1 cellular context compared by ENCODE assay signal in genomic region chr4:184537269-184538022, GRCh38.
TF ChIP-seq lines count a peak whose summit lies in the region.

No MANE protein-coding gene starts in this region.

TF ChIP-seq in K562, 482 proteins besides CTCF, POLR2A, EP300 and RAD21 (continued from another document and continues in another):
- no peak for TF ChIP-seq HEY1 (CRISPR knock-in tag; IDR thresholded peaks at IDR 0.05; ENCODE audit: borderline replicate concordance)
- no peak for TF ChIP-seq TFAM (CRISPR knock-in tag; conservative IDR thresholded peaks at IDR 0.05)
- TF ChIP-seq NUFIP1 (IDR thresholded peaks at IDR 0.05; ENCODE audit: partially characterized antibody), result no peak
- TF ChIP-seq MXI1 (IDR thresholded peaks at IDR 0.05; ENCODE audit: low read depth, low read length), result 0 out of 2 replicates have a peak, but pooled peaks have one; percentile 15
- TF ChIP-seq CREBBP (IDR thresholded peaks at IDR 0.05; ENCODE audit: low read depth, low read length), result no peak
- TF ChIP-seq MBD2 (IDR thresholded peaks at IDR 0.05; ENCODE audit: borderline replicate concordance, low read depth), result peak; percentile 47; the same call in 1 of the 2 replicates
- TF ChIP-seq BRF1 (IDR thresholded peaks at IDR 0.05; ENCODE audit: borderline replicate concordance, extremely low read depth, insufficient read length), result no peak
- no peak for TF ChIP-seq SMARCB1 (IDR thresholded peaks at IDR 0.05; ENCODE audit: insufficient read length, low read depth)
- no peak for TF ChIP-seq NFIC (IDR thresholded peaks at IDR 0.05)
- no peak for TF ChIP-seq LCOR (CRISPR knock-in tag; IDR thresholded peaks at IDR 0.05)
- TF ChIP-seq FOXJ3 (CRISPR knock-in tag; IDR thresholded peaks at IDR 0.05), result no peak
- TF ChIP-seq, protein P1, sequence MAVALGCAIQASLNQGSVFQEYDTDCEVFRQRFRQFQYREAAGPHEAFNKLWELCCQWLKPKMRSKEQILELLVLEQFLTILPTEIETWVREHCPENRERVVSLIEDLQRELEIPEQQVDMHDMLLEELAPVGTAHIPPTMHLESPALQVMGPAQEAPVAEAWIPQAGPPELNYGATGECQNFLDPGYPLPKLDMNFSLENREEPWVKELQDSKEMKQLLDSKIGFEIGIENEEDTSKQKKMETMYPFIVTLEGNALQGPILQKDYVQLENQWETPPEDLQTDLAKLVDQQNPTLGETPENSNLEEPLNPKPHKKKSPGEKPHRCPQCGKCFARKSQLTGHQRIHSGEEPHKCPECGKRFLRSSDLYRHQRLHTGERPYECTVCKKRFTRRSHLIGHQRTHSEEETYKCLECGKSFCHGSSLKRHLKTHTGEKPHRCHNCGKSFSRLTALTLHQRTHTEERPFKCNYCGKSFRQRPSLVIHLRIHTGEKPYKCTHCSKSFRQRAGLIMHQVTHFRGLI (CRISPR knock-in tag; IDR thresholded peaks at IDR 0.05), result no peak
- no peak for TF ChIP-seq ZNF174 (CRISPR knock-in tag; IDR thresholded peaks at IDR 0.05)
- no peak for TF ChIP-seq STAT6 (CRISPR knock-in tag; IDR thresholded peaks at IDR 0.05)
- TF ChIP-seq XRCC4 (IDR thresholded peaks at IDR 0.05; ENCODE audit: extremely low read depth, insufficient read depth, insufficient read length), result no peak
- TF ChIP-seq TRIM24 (IDR thresholded peaks at IDR 0.05), result no peak
- no peak for TF ChIP-seq FIP1L1 (IDR thresholded peaks at IDR 0.05; ENCODE audit: low read depth, low read length, poor library complexity, severe bottlenecking)
- no peak for TF ChIP-seq ESRRB (CRISPR knock-in tag; IDR thresholded peaks at IDR 0.05; ENCODE audit: borderline replicate concordance)
- TF ChIP-seq ZFX (CRISPR knock-in tag; IDR thresholded peaks at IDR 0.05), result peak; percentile 30; the same call in 1 of the 2 replicates
- TF ChIP-seq GABPA (tag; conservative IDR thresholded peaks at IDR 0.05; ENCODE audit: low read depth), result peak; percentile 96
- no peak for TF ChIP-seq NR4A1 (CRISPR knock-in tag; IDR thresholded peaks at IDR 0.05)
- no peak for TF ChIP-seq NR4A1 (tag; IDR thresholded peaks at IDR 0.05)
- no peak for TF ChIP-seq CC2D1A (IDR thresholded peaks at IDR 0.05)
- TF ChIP-seq, protein P2, sequence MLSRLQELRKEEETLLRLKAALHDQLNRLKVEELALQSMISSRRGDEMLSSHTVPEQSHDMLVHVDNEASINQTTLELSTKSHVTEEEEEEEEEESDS (CRISPR knock-in tag; IDR thresholded peaks at IDR 0.05), result no peak
- TF ChIP-seq, protein P3, sequence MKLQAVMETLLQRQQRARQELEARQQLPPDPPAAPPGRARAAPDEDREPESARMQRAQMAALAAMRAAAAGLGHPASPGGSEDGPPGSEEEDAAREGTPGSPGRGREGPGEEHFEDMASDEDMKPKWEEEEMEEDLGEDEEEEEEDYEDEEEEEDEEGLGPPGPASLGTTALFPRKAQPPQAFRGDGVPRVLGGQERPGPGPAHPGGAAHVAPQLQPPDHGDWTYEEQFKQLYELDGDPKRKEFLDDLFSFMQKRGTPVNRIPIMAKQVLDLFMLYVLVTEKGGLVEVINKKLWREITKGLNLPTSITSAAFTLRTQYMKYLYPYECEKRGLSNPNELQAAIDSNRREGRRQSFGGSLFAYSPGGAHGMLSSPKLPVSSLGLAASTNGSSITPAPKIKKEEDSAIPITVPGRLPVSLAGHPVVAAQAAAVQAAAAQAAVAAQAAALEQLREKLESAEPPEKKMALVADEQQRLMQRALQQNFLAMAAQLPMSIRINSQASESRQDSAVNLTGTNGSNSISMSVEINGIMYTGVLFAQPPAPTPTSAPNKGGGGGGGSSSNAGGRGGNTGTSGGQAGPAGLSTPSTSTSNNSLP (IDR thresholded peaks at IDR 0.05; ENCODE audit: borderline replicate concordance, low read depth, low read length), result no peak
- TF ChIP-seq USF1 (CRISPR knock-in tag; IDR thresholded peaks at IDR 0.05), result no peak
- no peak for TF ChIP-seq CBFB (CRISPR knock-in tag; IDR thresholded peaks at IDR 0.05)
- no peak for TF ChIP-seq HOXB6 (CRISPR knock-in tag; IDR thresholded peaks at IDR 0.05; ENCODE audit: borderline replicate concordance)
- TF ChIP-seq ZNF3 (CRISPR knock-in tag; IDR thresholded peaks at IDR 0.05), result no peak
- TF ChIP-seq NCOA4 (IDR thresholded peaks at IDR 0.05; ENCODE audit: partially characterized antibody), result no peak
- TF ChIP-seq SNIP1 (IDR thresholded peaks at IDR 0.05; ENCODE audit: low read depth), result no peak
- TF ChIP-seq L3MBTL2 (IDR thresholded peaks at IDR 0.05), result no peak; the same call in none of the 2 replicates
- TF ChIP-seq ELF2 (CRISPR knock-in tag; IDR thresholded peaks at IDR 0.05), result peak; percentile 56; the same call in 1 of the 2 replicates
- TF ChIP-seq HSF4 (CRISPR knock-in tag; IDR thresholded peaks at IDR 0.05; ENCODE audit: borderline replicate concordance), result no peak
- TF ChIP-seq, protein P4, sequence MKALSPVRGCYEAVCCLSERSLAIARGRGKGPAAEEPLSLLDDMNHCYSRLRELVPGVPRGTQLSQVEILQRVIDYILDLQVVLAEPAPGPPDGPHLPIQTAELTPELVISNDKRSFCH (CRISPR knock-in tag; IDR thresholded peaks at IDR 0.05), result no peak
- TF ChIP-seq, protein P4 (tag; IDR thresholded peaks at IDR 0.05), result 0 out of 2 replicates have a peak, but pooled peaks have one; percentile 46
- TF ChIP-seq YY1 (IDR thresholded peaks at IDR 0.05; ENCODE audit: borderline replicate concordance in 1 of 3, control insufficient read depth in 1 of 3, extremely low read depth in 1 of 3, insufficient read depth in 3 of 3, insufficient read length in 1 of 3, insufficient replicate concordance in 2 of 3, low read depth in 1 of 3, low read length in 2 of 3), result peak in 2 of 3 experiments; percentile 58 to 60
- TF ChIP-seq PURB (CRISPR knock-in tag; IDR thresholded peaks at IDR 0.05; ENCODE audit: low read depth), result no peak
- TF ChIP-seq, protein P5, sequence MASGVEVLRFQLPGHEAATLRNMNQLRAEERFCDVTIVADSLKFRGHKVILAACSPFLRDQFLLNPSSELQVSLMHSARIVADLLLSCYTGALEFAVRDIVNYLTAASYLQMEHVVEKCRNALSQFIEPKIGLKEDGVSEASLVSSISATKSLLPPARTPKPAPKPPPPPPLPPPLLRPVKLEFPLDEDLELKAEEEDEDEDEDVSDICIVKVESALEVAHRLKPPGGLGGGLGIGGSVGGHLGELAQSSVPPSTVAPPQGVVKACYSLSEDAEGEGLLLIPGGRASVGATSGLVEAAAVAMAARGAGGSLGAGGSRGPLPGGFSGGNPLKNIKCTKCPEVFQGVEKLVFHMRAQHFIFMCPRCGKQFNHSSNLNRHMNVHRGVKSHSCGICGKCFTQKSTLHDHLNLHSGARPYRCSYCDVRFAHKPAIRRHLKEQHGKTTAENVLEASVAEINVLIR (CRISPR knock-in tag; IDR thresholded peaks at IDR 0.05), result no peak
- no peak; the same call in 1 of the 2 replicates for TF ChIP-seq SMARCA5 (IDR thresholded peaks at IDR 0.05)
- no peak for TF ChIP-seq ZNF41 (CRISPR knock-in tag; conservative IDR thresholded peaks at IDR 0.05)
- TF ChIP-seq CHD2 (IDR thresholded peaks at IDR 0.05; ENCODE audit: low read depth, low read length), result no peak
- no peak for TF ChIP-seq SREBF2 (CRISPR knock-in tag; IDR thresholded peaks at IDR 0.05)
- no peak for TF ChIP-seq RNF219 (CRISPR knock-in tag; IDR thresholded peaks at IDR 0.05)
- no peak for TF ChIP-seq ZZZ3 (IDR thresholded peaks at IDR 0.05)
- TF ChIP-seq KLF1 (tag; IDR thresholded peaks at IDR 0.05), result peak; percentile 92
- no peak for TF ChIP-seq ZNF134 (CRISPR knock-in tag; conservative IDR thresholded peaks at IDR 0.05)
- TF ChIP-seq ZNF584 (CRISPR knock-in tag; IDR thresholded peaks at IDR 0.05; ENCODE audit: low read depth), result no peak
- no peak for TF ChIP-seq DNMT1 (IDR thresholded peaks at IDR 0.05)
- no peak for TF ChIP-seq ZSCAN29 (IDR thresholded peaks at IDR 0.05)
- TF ChIP-seq NFATC3 (IDR thresholded peaks at IDR 0.05), result no peak
- TF ChIP-seq, protein P6, sequence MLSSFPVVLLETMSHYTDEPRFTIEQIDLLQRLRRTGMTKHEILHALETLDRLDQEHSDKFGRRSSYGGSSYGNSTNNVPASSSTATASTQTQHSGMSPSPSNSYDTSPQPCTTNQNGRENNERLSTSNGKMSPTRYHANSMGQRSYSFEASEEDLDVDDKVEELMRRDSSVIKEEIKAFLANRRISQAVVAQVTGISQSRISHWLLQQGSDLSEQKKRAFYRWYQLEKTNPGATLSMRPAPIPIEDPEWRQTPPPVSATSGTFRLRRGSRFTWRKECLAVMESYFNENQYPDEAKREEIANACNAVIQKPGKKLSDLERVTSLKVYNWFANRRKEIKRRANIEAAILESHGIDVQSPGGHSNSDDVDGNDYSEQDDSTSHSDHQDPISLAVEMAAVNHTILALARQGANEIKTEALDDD (IDR thresholded peaks at IDR 0.05), result no peak
- no peak for TF ChIP-seq ZKSCAN3 (CRISPR knock-in tag; IDR thresholded peaks at IDR 0.05)
- peak; percentile 43 for TF ChIP-seq NFRKB (IDR thresholded peaks at IDR 0.05; ENCODE audit: low read depth)
- TF ChIP-seq USF2 (CRISPR knock-in tag; IDR thresholded peaks at IDR 0.05), result no peak
- TF ChIP-seq, protein P7, sequence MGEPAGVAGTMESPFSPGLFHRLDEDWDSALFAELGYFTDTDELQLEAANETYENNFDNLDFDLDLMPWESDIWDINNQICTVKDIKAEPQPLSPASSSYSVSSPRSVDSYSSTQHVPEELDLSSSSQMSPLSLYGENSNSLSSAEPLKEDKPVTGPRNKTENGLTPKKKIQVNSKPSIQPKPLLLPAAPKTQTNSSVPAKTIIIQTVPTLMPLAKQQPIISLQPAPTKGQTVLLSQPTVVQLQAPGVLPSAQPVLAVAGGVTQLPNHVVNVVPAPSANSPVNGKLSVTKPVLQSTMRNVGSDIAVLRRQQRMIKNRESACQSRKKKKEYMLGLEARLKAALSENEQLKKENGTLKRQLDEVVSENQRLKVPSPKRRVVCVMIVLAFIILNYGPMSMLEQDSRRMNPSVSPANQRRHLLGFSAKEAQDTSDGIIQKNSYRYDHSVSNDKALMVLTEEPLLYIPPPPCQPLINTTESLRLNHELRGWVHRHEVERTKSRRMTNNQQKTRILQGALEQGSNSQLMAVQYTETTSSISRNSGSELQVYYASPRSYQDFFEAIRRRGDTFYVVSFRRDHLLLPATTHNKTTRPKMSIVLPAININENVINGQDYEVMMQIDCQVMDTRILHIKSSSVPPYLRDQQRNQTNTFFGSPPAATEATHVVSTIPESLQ (CRISPR knock-in tag; IDR thresholded peaks at IDR 0.05), result no peak
- no peak for TF ChIP-seq ZNF253 (CRISPR knock-in tag; conservative IDR thresholded peaks at IDR 0.05)
